8 cellular contexts compared by ENCODE assay signal in the genomic region with DNA sequence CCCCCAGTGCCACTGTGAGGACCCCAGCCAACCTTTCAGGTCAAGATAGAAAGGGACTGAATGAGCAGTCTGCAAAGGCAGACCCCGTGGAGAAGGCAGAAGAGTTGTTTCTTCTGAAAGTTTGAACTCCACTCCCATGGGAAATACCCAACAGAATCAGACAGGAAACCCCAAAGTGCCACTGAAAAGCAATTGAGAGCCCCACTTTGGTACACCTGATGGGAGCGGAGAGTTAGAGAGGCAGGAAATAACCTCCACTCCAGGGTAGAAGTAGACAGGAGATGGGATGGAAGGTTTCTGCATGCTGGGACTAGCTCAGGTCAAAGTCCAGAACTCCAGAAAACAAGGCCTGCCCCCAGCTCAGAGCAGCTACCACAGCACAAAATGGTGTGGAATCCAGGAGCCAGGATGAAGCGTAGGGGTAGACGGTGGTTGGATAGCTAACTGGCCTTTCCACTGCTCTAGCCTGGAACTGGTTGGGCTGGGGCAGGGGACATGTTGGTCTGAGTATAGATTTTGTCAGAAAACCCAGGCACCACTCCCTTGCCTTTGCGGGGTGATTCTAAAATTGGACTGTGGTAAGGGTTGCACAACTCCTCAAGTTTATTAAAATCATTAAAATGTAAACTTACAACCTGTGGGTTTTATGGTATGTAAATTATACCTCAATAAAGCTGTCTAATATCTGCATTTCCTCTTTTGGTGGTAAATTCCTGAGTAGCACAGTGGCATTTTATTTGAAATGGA. TPM values are rescaled to one million over a fixed set of nuclear protein-coding genes. Genes with fewer than 3 reads are reported as not detected.
DNase-seq lines count a peak whose midpoint lies in the region; ATAC-seq and TF ChIP-seq lines count a peak whose summit lies in the region.

No MANE protein-coding gene starts in this region.

- H4K20me1 ChIP-seq in hepatocyte (ENCODE audit: insufficient read depth, poor library complexity, severe bottlenecking): peaks cover 6% of the 10 kb centered on the region

- TF ChIP-seq CTCF in AG10803 (conservative IDR thresholded peaks at IDR 0.05; ENCODE audit: low read length) (no peak), VCaP (conservative IDR thresholded peaks at IDR 0.05) (no peak), hepatocyte (IDR thresholded peaks at IDR 0.05; ENCODE audit: poor library complexity) (no peak), heart left ventricle (IDR thresholded peaks at IDR 0.05) (no peak)

- peaks cover 24% of the 10 kb centered on the region for H3K4me1 ChIP-seq in hepatocyte (ENCODE audit: insufficient read depth)
- H3K4me1 ChIP-seq in heart left ventricle: peaks cover 10 to 26% (median 17%) of the 10 kb centered on the region in 12 donors

- peak overlapping the region; percentile 61 for H3K4me2 ChIP-seq in hepatocyte

- no peak for TF ChIP-seq POLR2A in heart left ventricle (IDR thresholded peaks at IDR 0.05)

- peaks cover 18% of the 10 kb centered on the region for H3K79me2 ChIP-seq in hepatocyte

- no peak for ATAC-seq in heart left ventricle
- no peak for ATAC-seq in GM19324 (IDR thresholded peaks at IDR 0.05; ENCODE audit: low FRiP score, unreplicated experiment)

- WGBS in hepatocyte (ENCODE audit: low lambda C conversion rate, missing lambda C conversion rate): 59% methylated on average over 5 of the region's 5 CpGs
- 66 to 69% (median 67%) methylated on average over 5 of the region's 5 CpGs for WGBS in heart left ventricle, 4 donors

- DNase-seq in AG10803 (ENCODE audit: low read depth) (peak; percentile 67), HCEC 1CT (peak; percentile 71), hepatocyte (ENCODE audit: low spot score) (peak; percentile 45), H7 (no peak), heart left ventricle (no peak)
- no peak for DNase-seq in effector CD8-positive, alpha-beta T cell (lab: John Stamatoyannopoulos, UW)

- intact Hi-C loops in heart left ventricle (cut with DNase I): loop anchor here in 2 of 10 donors (5.0 kb wide), 2 partner anchors 59 to 71 kb away; a partner anchor contains a TSS

- no peaks in the 10 kb centered on the region for H3K27me3 ChIP-seq in hepatocyte
- no peaks in the 10 kb centered on the region for H3K27me3 ChIP-seq in H7 (ENCODE audit: control insufficient read depth, insufficient read depth, low read length)
- H3K27me3 ChIP-seq in heart left ventricle: no peaks in the 10 kb centered on the region

- H3K36me3 ChIP-seq in hepatocyte (replicated peaks; ENCODE audit: insufficient read depth, low read depth) (no peaks in the 10 kb centered on the region), H7 (replicated peaks; ENCODE audit: control insufficient read depth, insufficient read depth, low read length) (no peaks in the 10 kb centered on the region), heart left ventricle (peaks cover 0 to 19% (median 14%) of the 10 kb centered on the region in 9 donors)

- no peaks in the 10 kb centered on the region for H3K9me2 ChIP-seq in hepatocyte (replicated peaks; ENCODE audit: insufficient read depth)

- peak overlapping the region; percentile 34 for H2AFZ ChIP-seq in hepatocyte

- H3K4me3 ChIP-seq in AG10803 (ENCODE audit: low read length) (no peak overlapping the region), hepatocyte (no peak overlapping the region), H7 (ENCODE audit: insufficient read depth, low read depth, low read length) (no peak overlapping the region), heart left ventricle (no peak overlapping the region)

- H3K9me3 ChIP-seq in hepatocyte (ENCODE audit: low read depth): no peaks in the 10 kb centered on the region
- no peaks in the 10 kb centered on the region for H3K9me3 ChIP-seq in heart left ventricle

- peak overlapping the region; percentile 65; the same call in 1 of the 2 replicates for H3K27ac ChIP-seq in VCaP
- peak overlapping the region; percentile 87 for H3K27ac ChIP-seq in hepatocyte
- peak overlapping the region in 1 of 12 donors; percentile 6 for H3K27ac ChIP-seq in heart left ventricle

RNA-seq across cellular contexts. Expression of a gene that starts 1.9 kb away (rescaled TPM):
- total RNA-seq in hepatocyte (22.2 and 23.5 TPM in 2 replicates), heart left ventricle (10 to 100 TPM in 1 of 9 donors, 1 to 10 TPM in 8; 1.3 to 10.3 (median 3.3) TPM)
- polyA plus RNA-seq in hepatocyte (23.2 and 27.1 TPM in 2 replicates), heart left ventricle (1 to 10 TPM; 2.4 to 4.9 TPM)
- 31.9 and 39.4 TPM in 2 replicates for total RNA-seq in H7 (2014; rRNA removed; shearing (Covaris generic))

RNA-seq across cellular contexts. Expression of a gene that starts 37.4 kb away (rescaled TPM):
- total RNA-seq in hepatocyte (20.1 and 23.0 TPM in 2 replicates), heart left ventricle (10 to 100 TPM; 14.9 to 31.2 (median 24.5) TPM)
- polyA plus RNA-seq in hepatocyte (35.8 and 38.8 TPM in 2 replicates), heart left ventricle (10 to 100 TPM; 16.2 to 27.0 TPM)
- total RNA-seq in H7 (2014; rRNA removed; shearing (Covaris generic)): 24.1 and 26.2 TPM in 2 replicates

Comparison
In these comparisons a context has a peak if more than half of its experiments do, and no peak if none do; other contexts are left out.
1. DNase-seq: peak in AG10803 (single experiment), HCEC 1CT (single experiment) and hepatocyte (single experiment); none in effector CD8-positive, alpha-beta T cell (single experiment), H7 (single experiment) and heart left ventricle (0 of 5).